In the genomic region with DNA sequence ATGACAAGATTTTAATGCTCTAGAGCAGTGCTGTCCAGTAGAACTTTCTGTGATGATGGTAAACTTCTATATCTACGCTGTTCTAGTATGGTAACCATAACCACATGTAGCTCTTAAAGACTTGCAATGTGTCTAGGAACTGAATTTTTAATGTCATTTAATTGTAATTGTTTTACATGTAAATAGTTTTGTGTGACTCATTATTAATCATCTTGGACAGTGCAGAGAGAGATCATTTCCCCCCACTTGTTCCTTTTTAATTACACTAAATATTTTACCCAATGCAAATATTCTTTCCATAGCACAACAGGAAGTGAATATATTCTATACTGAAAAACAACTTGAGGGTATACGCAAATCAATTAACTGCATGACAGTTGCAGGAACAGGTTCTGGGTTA, we compare ENCODE assay signal across 19 cellular contexts.
"Had no signal": no experiment of that assay in that cellular context is flagged by ENCODE, and none has a peak within 500 bp of the region (broad histone marks: within the 10 kb centered on the region; RNA-seq: fewer than 3 reads in every experiment).

No MANE protein-coding gene starts in this region.

- FAIRE-seq: endometrium had no signal

- H3K36me3 ChIP-seq: brain microvascular endothelial cell, left lung, thyroid gland had no signal

- H3K9me3 ChIP-seq: left lung, thyroid gland had no signal

- ATAC-seq: activated naive CD8-positive, alpha-beta T cell treated with anti-CD3 and anti-CD28 coated beads, Interleukin-2, amount 50 U/mL, for 24 hours; esophagus mucosa; left lung; stimulated activated naive B cell treated with anti-CD40 and anti-IgM and Interleukin-4, amounts not matched to agents 10 μg/mL and 1 μg/mL and 100 μg/mL, for 72 hours had no signal

- H3K27me3 ChIP-seq: brain microvascular endothelial cell, thyroid gland had no signal

- H3K4me3 ChIP-seq: coronary artery, left lung, thyroid gland had no signal

- DNase-seq: activated CD4-positive, alpha-beta T cell treated with anti-CD3 and anti-CD28 coated beads, Interleukin-2, amount 10 ng/mL, durations not matched to agents 7 days and 5 days; activated CD8-positive, alpha-beta memory T cell treated with anti-CD3 and anti-CD28 coated beads, Interleukin-2, amount 50 U/mL, for 4 hours; activated effector memory CD4-positive, alpha-beta T cell treated with Interleukin-2 at 50 U/mL for 16 hours; activated naive CD4-positive, alpha-beta T cell treated with anti-CD3 and anti-CD28 coated beads, Interleukin-2, amount 10 ng/mL, durations not matched to agents 7 days and 5 days; activated naive CD8-positive, alpha-beta T cell treated with anti-CD3 and anti-CD28 coated beads, Interleukin-2, amount 50 U/mL, for 24 hours; activated T-cell treated with anti-CD3 and anti-CD28 coated beads, Interleukin-2, amount 50 U/mL, for 48 hours; anterior cingulate cortex; brain microvascular endothelial cell; foreskin melanocyte; glutamatergic neuron; hypothalamus; left lung; midbrain; stimulated activated naive B cell treated with anti-CD40 and anti-IgM and Interleukin-4, amounts not matched to agents 10 μg/mL and 1 μg/mL and 100 μg/mL, for 72 hours; T1000; thyroid gland had no signal

- H3K27ac ChIP-seq: brain microvascular endothelial cell, coronary artery, left lung, thyroid gland had no signal

- H3K4me1 ChIP-seq: thyroid gland had no signal
